Comparison of ENCODE assay signal across 11 cellular contexts in genomic region chr12:56150563-56150962, GRCh38. TPM values are rescaled to one million over a fixed set of nuclear protein-coding genes. Genes with fewer than 3 reads are reported as not detected.
DNase-seq lines count a peak whose midpoint lies in the region; ATAC-seq lines count a peak whose summit lies in the region.
"Had no signal": no experiment of that assay in that cellular context is flagged by ENCODE, and none has a peak within 500 bp of the region (broad histone marks: within the 10 kb centered on the region; RNA-seq: fewer than 3 reads in every experiment).

No MANE protein-coding gene starts in this region.

- no peak for ATAC-seq in activated naive CD8-positive, alpha-beta T cell treated with anti-CD3 and anti-CD28 coated beads, Interleukin-2, amount 10 ng/mL, durations not matched to agents 7 days and 5 days (ENCODE audit: low read depth)
- ATAC-seq in GM19467 (IDR thresholded peaks at IDR 0.05; ENCODE audit: unreplicated experiment) (no peak), GM18873 (IDR thresholded peaks at IDR 0.05; ENCODE audit: low FRiP score, unreplicated experiment) (no peak), HG03378 (IDR thresholded peaks at IDR 0.05; ENCODE audit: unreplicated experiment) (no peak)
- ATAC-seq: A549 had no signal

- H3K27me3 Mint-ChIP-seq in activated naive CD8-positive, alpha-beta T cell treated with anti-CD3 and anti-CD28 coated beads, Interleukin-2, amount 10 ng/mL, durations not matched to agents 7 days and 5 days: no peaks in the 10 kb centered on the region

- H3K36me3 Mint-ChIP-seq in activated naive CD8-positive, alpha-beta T cell treated with anti-CD3 and anti-CD28 coated beads, Interleukin-2, amount 10 ng/mL, durations not matched to agents 7 days and 5 days: peaks cover 12% of the 10 kb centered on the region

- in situ Hi-C loops in KBM-7 (cut with MboI; ENCODE audit: low pct_unique_long_range_greater_than_20kb, low sequenced_read_pairs): no loop called here

- peak overlapping the region; percentile 100 for H3K27ac Mint-ChIP-seq in activated naive CD8-positive, alpha-beta T cell treated with anti-CD3 and anti-CD28 coated beads, Interleukin-2, amount 10 ng/mL, durations not matched to agents 7 days and 5 days

- peak overlapping the region; percentile 95 for H3K4me3 Mint-ChIP-seq in activated naive CD8-positive, alpha-beta T cell treated with anti-CD3 and anti-CD28 coated beads, Interleukin-2, amount 10 ng/mL, durations not matched to agents 7 days and 5 days

- peaks cover 36% of the 10 kb centered on the region for H3K4me1 Mint-ChIP-seq in activated naive CD8-positive, alpha-beta T cell treated with anti-CD3 and anti-CD28 coated beads, Interleukin-2, amount 10 ng/mL, durations not matched to agents 7 days and 5 days

- DNase-seq in DMS79 treated with DMSO at 0.1 percent for 48 hours (lab: John Stamatoyannopoulos, UW) (peak; percentile 16), DMS79 (lab: John Stamatoyannopoulos, UW) (no peak), KBM-7 (peak; percentile 45), myocyte (ENCODE audit: low read depth) (peak; percentile 16)
- no peak for DNase-seq in activated naive CD8-positive, alpha-beta T cell treated with anti-CD3 and anti-CD28 coated beads, Interleukin-2, amount 10 ng/mL, durations not matched to agents 7 days and 5 days
- DNase-seq: dorsolateral prefrontal cortex, small intestine had no signal

- no peaks in the 10 kb centered on the region for H3K9me3 Mint-ChIP-seq in activated naive CD8-positive, alpha-beta T cell treated with anti-CD3 and anti-CD28 coated beads, Interleukin-2, amount 10 ng/mL, durations not matched to agents 7 days and 5 days

- POLR2A ChIA-PET in activated naive CD8-positive, alpha-beta T cell treated with anti-CD3 and anti-CD28 coated beads, Interleukin-2, amount 10 ng/mL, durations not matched to agents 7 days and 5 days (lab: Charles Lee): interaction anchor here (0.6 to 4.7 kb wide), 7 partner anchors 10 to 478 kb away, joined by 4 to 67 read pairs (median 5); partner anchors contain the start of genes ESYT1, MYL6 and ZC3H10

RNA-seq across cellular contexts. Expression of gene MYL6B, which starts 1.8 kb away (rescaled TPM):
- total RNA-seq in activated naive CD8-positive, alpha-beta T cell treated with anti-CD3 and anti-CD28 coated beads, Interleukin-2, amount 10 ng/mL, durations not matched to agents 7 days and 5 days: 10 to 100 TPM; 46.6 to 47.8 TPM
- total RNA-seq in myocyte: 3,936 and 4,339 TPM in 2 replicates
- polyA plus RNA-seq in myocyte (2012): 728 TPM

RNA-seq across cellular contexts. Expression of gene MYL6, which starts 7.6 kb away (rescaled TPM):
- total RNA-seq in activated naive CD8-positive, alpha-beta T cell treated with anti-CD3 and anti-CD28 coated beads, Interleukin-2, amount 10 ng/mL, durations not matched to agents 7 days and 5 days: 1,000 to 10,000 TPM; 1,083 to 1,169 TPM
- total RNA-seq in myocyte: 883 and 1,119 TPM in 2 replicates
- polyA plus RNA-seq in myocyte (2012): 3,503 TPM

RNA-seq across cellular contexts. Expression of gene ESYT1, which starts 22.5 kb away (rescaled TPM):
- 100 to 1,000 TPM; 251 TPM for total RNA-seq in activated naive CD8-positive, alpha-beta T cell treated with anti-CD3 and anti-CD28 coated beads, Interleukin-2, amount 10 ng/mL, durations not matched to agents 7 days and 5 days
- 442 and 481 TPM in 2 replicates for total RNA-seq in myocyte
- 152 TPM for polyA plus RNA-seq in myocyte (2012)

RNA-seq across cellular contexts. Expression of gene ZC3H10, which starts 32.5 kb away (rescaled TPM):
- 10 to 100 TPM; 10.6 to 12.0 TPM for total RNA-seq in activated naive CD8-positive, alpha-beta T cell treated with anti-CD3 and anti-CD28 coated beads, Interleukin-2, amount 10 ng/mL, durations not matched to agents 7 days and 5 days
- 4.9 and 5.5 TPM in 2 replicates for total RNA-seq in myocyte
- 5.7 TPM for polyA plus RNA-seq in myocyte (2012)

RNA-seq across cellular contexts. Expression of gene RPL41, which starts 34.1 kb away (rescaled TPM):
- total RNA-seq in activated naive CD8-positive, alpha-beta T cell treated with anti-CD3 and anti-CD28 coated beads, Interleukin-2, amount 10 ng/mL, durations not matched to agents 7 days and 5 days: 1,000 to 10,000 TPM; 4,462 to 4,551 TPM
- 1,498 and 1,992 TPM in 2 replicates for total RNA-seq in myocyte
- 5,312 TPM for polyA plus RNA-seq in myocyte (2012)

Comparison
In these comparisons a context has a peak if more than half of its experiments do, and no peak if none do; other contexts are left out.
1. DNase-seq: peak in DMS79 treated with DMSO at 0.1 percent for 48 hours (single experiment), KBM-7 (single experiment) and myocyte (single experiment); none in DMS79 (single experiment) and activated naive CD8-positive, alpha-beta T cell treated with anti-CD3 and anti-CD28 coated beads, Interleukin-2, amount 10 ng/mL, durations not matched to agents 7 days and 5 days (single experiment).
2. RNA of gene MYL6B, which starts 1.8 kb away (total RNA-seq): 3,936 to 4,339 TPM in myocyte; 46.6 to 47.8 TPM in activated naive CD8-positive, alpha-beta T cell treated with anti-CD3 and anti-CD28 coated beads, Interleukin-2, amount 10 ng/mL, durations not matched to agents 7 days and 5 days; every median in the first group is over 10 times any median in the second.